ENCODE assay signal across 12 cellular contexts in the genomic region with DNA sequence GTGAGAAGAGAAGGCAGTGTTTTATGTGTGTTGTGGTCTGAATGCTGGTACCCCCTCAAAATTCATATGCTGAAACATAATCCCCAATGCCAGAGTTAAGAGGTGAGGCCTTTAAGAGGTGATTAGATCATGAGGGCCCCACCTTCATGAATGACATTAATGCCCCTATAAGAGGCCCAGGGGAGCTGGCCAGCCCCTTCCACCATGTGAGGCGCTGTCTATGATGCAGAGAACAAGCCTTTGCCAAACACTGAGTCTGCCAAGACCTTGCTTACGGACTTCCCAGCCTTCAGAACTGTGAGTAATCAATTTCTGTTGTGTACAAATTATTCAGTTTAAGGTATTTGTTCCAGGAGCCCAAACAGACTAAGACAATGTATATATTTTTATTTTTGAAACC. TPM values are rescaled to one million over a fixed set of nuclear protein-coding genes. Genes with fewer than 3 reads are reported as not detected.
DNase-seq lines count a peak whose midpoint lies in the region; ATAC-seq and TF ChIP-seq lines count a peak whose summit lies in the region.
"Had no signal": no experiment of that assay in that cellular context is flagged by ENCODE, and none has a peak within 500 bp of the region (broad histone marks: within the 10 kb centered on the region; RNA-seq: fewer than 3 reads in every experiment).

No MANE protein-coding gene starts in this region.

- POLR2A ChIA-PET in CD8-positive, alpha-beta T cell (lab: Charles Lee), result interaction anchor here (0.6 to 12.7 kb wide), 2 partner anchors 17 to 203 kb away, joined by 4 to 193 read pairs; a partner anchor contains a TSS
- POLR2A ChIA-PET in PC-3 (lab: Charles Lee; ENCODE audit: unreplicated experiment), result interaction anchor here (0.5 kb wide), 1 partner anchor 53 kb away, joined by 4 read pairs; no protein-coding TSS in a partner anchor

- in situ Hi-C loops in gastrocnemius medialis (cut with MboI; ENCODE audit: low sequenced_read_pairs in 4 of 4), result no loop called here

- no peaks in the 10 kb centered on the region for H3K9me3 ChIP-seq in CD8-positive, alpha-beta T cell (ENCODE audit: low read length)
- no peaks in the 10 kb centered on the region for H3K9me3 ChIP-seq in T-helper 17 cell (ENCODE audit: control insufficient read depth, low read length, poor library complexity, severe bottlenecking)
- H3K9me3 ChIP-seq in fibroblast of lung (ENCODE audit: control insufficient read depth, insufficient read depth, low read depth, low read length), result no peaks in the 10 kb centered on the region
- no peaks in the 10 kb centered on the region for H3K9me3 ChIP-seq in gastrocnemius medialis
- no peaks in the 10 kb centered on the region for H3K9me3 ChIP-seq in PC-3 (ENCODE audit: low read length)
- H3K9me3 ChIP-seq in aorta (ENCODE audit: control insufficient read depth, low read length), result no peaks in the 10 kb centered on the region

- peak overlapping the region; percentile 15 for H3K27ac ChIP-seq in CD8-positive, alpha-beta T cell (ENCODE audit: low read depth, low read length)
- H3K27ac ChIP-seq in fibroblast of lung (ENCODE audit: insufficient read depth, low read length), result no peak overlapping the region
- peak overlapping the region in 3 of 4 donors; percentile 7 to 35 (median 15) for H3K27ac ChIP-seq in gastrocnemius medialis
- no peak overlapping the region for H3K27ac ChIP-seq in PC-3 (ENCODE audit: low read length)
- no peak overlapping the region for H3K27ac ChIP-seq in aorta (ENCODE audit: low read depth in 1 of 2, low read length in 2 of 2)
- H3K27ac ChIP-seq: epithelial cell of prostate had no signal

- intact Hi-C loops in CD8-positive, alpha-beta T cell (cut with DNase I, micrococcal nuclease), result loop anchor here (5.0 to 10.0 kb wide), 2 partner anchors 132 to 510 kb away; a partner anchor contains a TSS
- intact Hi-C loops in gastrocnemius medialis (cut with DNase I; ENCODE audit: low total_unique reads), result no loop called here
- intact Hi-C loops in PC-3 (cut with micrococcal nuclease), result no loop called here
- intact Hi-C loops in aorta (cut with DNase I), result no loop called here

- no peaks in the 10 kb centered on the region for H3K27me3 ChIP-seq in CD8-positive, alpha-beta T cell (ENCODE audit: insufficient read depth, low read length)
- no peaks in the 10 kb centered on the region for H3K27me3 ChIP-seq in fibroblast of lung (ENCODE audit: control insufficient read depth, insufficient read depth, low read length)
- H3K27me3 ChIP-seq in gastrocnemius medialis, result no peaks in the 10 kb centered on the region
- H3K27me3 ChIP-seq in PC-3 (ENCODE audit: low read length), result no peaks in the 10 kb centered on the region
- no peaks in the 10 kb centered on the region for H3K27me3 ChIP-seq in aorta (ENCODE audit: control insufficient read depth in 1 of 2, insufficient read depth in 2 of 2, low read length in 1 of 2)

- no peaks in the 10 kb centered on the region for H3F3A ChIP-seq in PC-3 (ENCODE audit: low read length, unreplicated experiment)

- CTCF ChIA-PET in CD8-positive, alpha-beta T cell (lab: Charles Lee), result interaction anchor here (0.8 to 2.3 kb wide), 7 partner anchors 12 to 128 kb away, joined by 3 to 10 read pairs (median 6); no protein-coding TSS in a partner anchor
- CTCF ChIA-PET in PC-3 (lab: Charles Lee), result no interaction called here

- DNase-seq in CD8-positive, alpha-beta T cell, result no peak
- DNase-seq in T-helper 17 cell (no peak), fibroblast of lung (ENCODE audit: low read depth in 2 of 2) (peak; percentile 54 to 74), gastrocnemius medialis (no peak), PC-3 (no peak), AML-193 (lab: John Stamatoyannopoulos, UW) (no peak), aorta (no peak)
- DNase-seq: NCI-H2227 treated with DMSO at 0.1 percent for 48 hours had no signal

- H3K4me3 Mint-ChIP-seq in CD8-positive, alpha-beta T cell, result peak overlapping the region; percentile 46
- H3K4me3 Mint-ChIP-seq in T-helper 17 cell, result peak overlapping the region; percentile 43
- H3K4me3 Mint-ChIP-seq: WTC11 had no signal

- peaks cover 90% of the 10 kb centered on the region for H3K4me1 Mint-ChIP-seq in CD8-positive, alpha-beta T cell (ENCODE audit: low read depth)
- peaks cover 64% of the 10 kb centered on the region for H3K4me1 Mint-ChIP-seq in T-helper 17 cell

- H3K4me3 ChIP-seq in CD8-positive, alpha-beta T cell (ENCODE audit: low read depth, low read length), result no peak overlapping the region
- H3K4me3 ChIP-seq in fibroblast of lung (replicated peaks in 1 of 4; ENCODE audit: control extremely low read depth in 1 of 4, insufficient read depth in 1 of 4, low read depth in 3 of 4, low read length in 4 of 4), result no peak overlapping the region
- H3K4me3 ChIP-seq in gastrocnemius medialis, result no peak overlapping the region
- no peak overlapping the region for H3K4me3 ChIP-seq in PC-3 (ENCODE audit: low read length)
- no peak overlapping the region for H3K4me3 ChIP-seq in aorta (ENCODE audit: low read length in 2 of 2)
- H3K4me3 ChIP-seq: K562 had no signal

- no peak for TF ChIP-seq POLR2A in gastrocnemius medialis (IDR thresholded peaks at IDR 0.05)

- no peaks in the 10 kb centered on the region for H3K27me3 Mint-ChIP-seq in CD8-positive, alpha-beta T cell (ENCODE audit: low read depth)
- H3K27me3 Mint-ChIP-seq in T-helper 17 cell, result no peaks in the 10 kb centered on the region

- peaks cover 90% of the 10 kb centered on the region for H3K79me2 ChIP-seq in fibroblast of lung (ENCODE audit: control insufficient read depth, insufficient read depth, low read length)
- peaks cover 92% of the 10 kb centered on the region for H3K79me2 ChIP-seq in PC-3 (ENCODE audit: low read length)

- H2AFZ ChIP-seq in fibroblast of lung (ENCODE audit: low read length) (no peak overlapping the region), PC-3 (ENCODE audit: low read length) (no peak overlapping the region)

- no TSS peak for BruUV-seq in PC-3 (replicated peaks; lab: Mats Ljungman, UMichigan)

- H3K9ac ChIP-seq in fibroblast of lung (ENCODE audit: insufficient read depth, low read length) (no peak overlapping the region), PC-3 (ENCODE audit: low read length) (no peak overlapping the region)

- H3K4me2 ChIP-seq in fibroblast of lung (ENCODE audit: extremely low read depth, insufficient read depth, low read length) (no peak overlapping the region), PC-3 (ENCODE audit: low read length) (no peak overlapping the region)

- 11 to 20% methylated on average over 2 of the region's 2 CpGs for WGBS in aorta, 2 donors

- peaks cover 9% of the 10 kb centered on the region for H4K20me1 ChIP-seq in fibroblast of lung (ENCODE audit: control insufficient read depth, extremely low read depth, insufficient read depth, low read length)
- H4K20me1 ChIP-seq in PC-3 (ENCODE audit: low read length), result peaks cover 53% of the 10 kb centered on the region

- no peak for ATAC-seq in CD8-positive, alpha-beta T cell
- ATAC-seq in T-helper 17 cell (no peak), gastrocnemius medialis (no peak), PC-3 (no peak), HG03045 (IDR thresholded peaks at IDR 0.05; ENCODE audit: unreplicated experiment) (no peak), aorta (ENCODE audit: low FRiP score) (no peak)
- ATAC-seq: K562, WTC11 had no signal

- no peaks in the 10 kb centered on the region for H3K9me2 ChIP-seq in PC-3 (replicated peaks; ENCODE audit: low read length)

- H3K4me1 ChIP-seq in CD8-positive, alpha-beta T cell (ENCODE audit: insufficient read depth, low read length), result peaks cover 98% of the 10 kb centered on the region
- H3K4me1 ChIP-seq in fibroblast of lung (ENCODE audit: control insufficient read depth, extremely low read depth, insufficient read depth, low read length) (peaks cover 26% of the 10 kb centered on the region), gastrocnemius medialis (peaks cover 54 to 72% of the 10 kb centered on the region in 2 donors), PC-3 (ENCODE audit: insufficient read depth, low read length) (peaks cover 27% of the 10 kb centered on the region), aorta (ENCODE audit: control insufficient read depth in 1 of 2, insufficient read depth in 2 of 2, low read length in 2 of 2) (no peaks in the 10 kb centered on the region)

- no peaks in the 10 kb centered on the region for H3K36me3 ChIP-seq in CD8-positive, alpha-beta T cell (ENCODE audit: insufficient read depth, low read length)
- H3K36me3 ChIP-seq in fibroblast of lung (ENCODE audit: control insufficient read depth, insufficient read depth, low read length) (peaks cover 4% of the 10 kb centered on the region), gastrocnemius medialis (no peaks in the 10 kb centered on the region), PC-3 (ENCODE audit: low read depth, low read length) (0 out of 2 replicates have a peak, but pooled peaks cover 3% of the 10 kb centered on the region), aorta (ENCODE audit: control insufficient read depth in 1 of 2, insufficient read depth in 2 of 2, low read length in 1 of 2) (no peaks in the 10 kb centered on the region)

- no peaks in the 10 kb centered on the region for H3K9me3 Mint-ChIP-seq in CD8-positive, alpha-beta T cell

- peaks cover 30% of the 10 kb centered on the region for H3K36me3 Mint-ChIP-seq in CD8-positive, alpha-beta T cell
- H3K36me3 Mint-ChIP-seq in T-helper 17 cell (ENCODE audit: low read depth), result peaks cover 3% of the 10 kb centered on the region

- H3K27ac Mint-ChIP-seq in CD8-positive, alpha-beta T cell, result peak overlapping the region; percentile 90
- H3K27ac Mint-ChIP-seq in T-helper 17 cell, result peak overlapping the region; percentile 98

- TF ChIP-seq CTCF in CD8-positive, alpha-beta T cell (IDR thresholded peaks at IDR 0.05), result no peak
- TF ChIP-seq CTCF in fibroblast of lung (conservative IDR thresholded peaks at IDR 0.05 in 1 of 2, IDR thresholded peaks at IDR 0.05 in 1 of 2; ENCODE audit: low read depth in 1 of 2, low read length in 2 of 2), result no peak
- no peak for TF ChIP-seq CTCF in gastrocnemius medialis (IDR thresholded peaks at IDR 0.05 in 4 of 5, conservative IDR thresholded peaks at IDR 0.05 in 1 of 5)
- TF ChIP-seq CTCF in PC-3 (conservative IDR thresholded peaks at IDR 0.05; ENCODE audit: low read depth, low read length), result no peak

RNA-seq across cellular contexts. Expression of a gene that starts 20.2 kb away (rescaled TPM):
- total RNA-seq in CD8-positive, alpha-beta T cell, result 100 to 1,000 TPM; 145 to 151 TPM
- total RNA-seq in T-helper 17 cell (100 to 1,000 TPM; 320 to 330 TPM), fibroblast of lung (77.6 and 104 TPM in 2 replicates), gastrocnemius medialis (10 to 100 TPM; 48.6 to 93.8 (median 74.9) TPM), PC-3 (2014; rRNA removed) (86.7 and 94.3 TPM in 2 replicates), aorta (100 to 1,000 TPM; 289 to 297 TPM)
- polyA plus RNA-seq in fibroblast of lung (495 and 519 TPM in 2 replicates), aorta (100 to 1,000 TPM; 230 to 254 TPM)
- polyA plus RNA-seq in fibroblast of lung (2012), result 514 and 539 TPM in 2 replicates
- polyA minus RNA-seq in fibroblast of lung (ENCODE audit: low replicate concordance), result 153 and 154 TPM in 2 replicates

Comparison
In these comparisons a context has a peak if more than half of its experiments do, and no peak if none do; other contexts are left out.
1. DNase-seq: peak in fibroblast of lung (2 of 2); none in CD8-positive, alpha-beta T cell (0 of 7), T-helper 17 cell (0 of 3), gastrocnemius medialis (0 of 2), PC-3 (single experiment), AML-193 (0 of 2) and aorta (0 of 2).
2. H3K27ac ChIP-seq: peak in CD8-positive, alpha-beta T cell (single experiment) and gastrocnemius medialis (3 of 4); none in fibroblast of lung (single experiment), PC-3 (single experiment) and aorta (0 of 2).
3. intact Hi-C loops: an anchor here in CD8-positive, alpha-beta T cell (5.0 to 10.0 kb wide); none called in gastrocnemius medialis, PC-3 and aorta.